1 cellular context compared by ENCODE assay signal in genomic region chr1:93815738-93816110, GRCh38.
A peak's percentile ranks its signal among the peaks of the same experiment; 100 is the strongest.
TF ChIP-seq lines count a peak whose summit lies in the region.

No MANE protein-coding gene starts in this region.

TF ChIP-seq in endothelial cell of umbilical vein, 7 proteins besides CTCF, POLR2A, EP300 and RAD21:
- TF ChIP-seq POLR2AphosphoS5 (IDR thresholded peaks at IDR 0.05; ENCODE audit: insufficient read depth, low read depth, low read length) (no peak), FOS (IDR thresholded peaks at IDR 0.05; ENCODE audit: borderline replicate concordance, insufficient read depth, low read length) (peak; percentile 29)
